18 cellular contexts compared by ENCODE assay signal in the genomic region with DNA sequence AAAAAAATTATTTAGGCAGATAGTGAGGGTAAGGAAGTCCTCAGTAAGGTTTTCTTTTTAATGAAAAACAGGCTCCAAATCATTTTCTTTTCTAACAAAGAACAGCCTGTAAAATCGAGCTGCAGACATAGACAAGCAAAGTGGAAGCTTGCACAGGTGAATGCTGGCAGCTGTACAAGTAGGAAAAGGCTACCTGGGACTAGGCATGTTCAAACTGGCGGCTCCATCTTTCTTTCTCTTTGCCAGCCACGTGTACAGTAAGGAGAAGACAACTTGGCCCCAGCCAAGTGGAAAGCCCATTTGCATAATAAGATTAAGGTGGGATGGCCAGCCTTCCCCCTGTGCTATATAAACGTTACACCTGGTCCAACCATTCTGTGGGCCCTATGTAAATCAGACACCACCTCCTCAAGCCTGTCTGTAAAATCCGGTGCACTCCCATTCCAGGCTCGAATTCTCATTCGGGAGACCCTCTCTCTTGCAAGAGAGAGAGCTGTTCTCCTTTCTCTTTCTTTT. TPM values are rescaled to one million over a fixed set of nuclear protein-coding genes. Genes with fewer than 3 reads are reported as not detected.
A peak's percentile ranks its signal among the peaks of the same experiment; 100 is the strongest.
DNase-seq lines count a peak whose midpoint lies in the region; ATAC-seq and TF ChIP-seq lines count a peak whose summit lies in the region.
"Had no signal": no experiment of that assay in that cellular context is flagged by ENCODE, and none has a peak within 500 bp of the region (broad histone marks: within the 10 kb centered on the region; RNA-seq: fewer than 3 reads in every experiment).

No MANE protein-coding gene starts in this region.

- POLR2A ChIA-PET in OCI-LY7 (lab: Charles Lee), result interaction anchor here (0.5 to 0.9 kb wide), 3 partner anchors 14 to 177 kb away, joined by 3 to 5 read pairs (median 4); no protein-coding TSS in a partner anchor

- DNase-seq in NCI-H146 treated with DMSO at 0.1 percent for 48 hours (lab: John Stamatoyannopoulos, UW; ENCODE audit: unreplicated experiment) (peak; percentile 96), OCI-LY7 (ENCODE audit: low spot score) (peak; percentile 31), memory B cell (ENCODE audit: low spot score in 2 of 2) (no peak), SIG-M5 (lab: John Stamatoyannopoulos, UW) (no peak)
- DNase-seq in activated naive CD8-positive, alpha-beta T cell treated with anti-CD3 and anti-CD28 coated beads for 36 hours, result no peak
- DNase-seq: activated gamma-delta T cell; CD8-positive, alpha-beta memory T cell; kidney; NCI-H1436 treated with DMSO at 0.1 percent for 48 hours; NCI-H524; occipital lobe; stimulated activated CD4-positive, alpha-beta T cell treated with anti-CD3 and anti-CD28 coated beads, Interleukin-4, amount 100 ng/mL, for 4 hours had no signal

- no peaks in the 10 kb centered on the region for H4K20me1 ChIP-seq in OCI-LY7 (ENCODE audit: insufficient read depth, low read length)

- H3K4me3 ChIP-seq in OCI-LY7 (ENCODE audit: low read depth, low read length, poor library complexity, severe bottlenecking), result peak overlapping the region; percentile 28

- H3K4me1 ChIP-seq in OCI-LY7 (ENCODE audit: insufficient read depth, low read length, poor library complexity, severe bottlenecking), result peaks cover 14% of the 10 kb centered on the region

- no peaks in the 10 kb centered on the region for H3K9me3 Mint-ChIP-seq in memory B cell
- no peaks in the 10 kb centered on the region for H3K9me3 Mint-ChIP-seq in activated naive CD8-positive, alpha-beta T cell treated with anti-CD3 and anti-CD28 coated beads for 36 hours
- H3K9me3 Mint-ChIP-seq: activated CD4-positive, alpha-beta T cell treated with anti-CD3 and anti-CD28 coated beads, Interleukin-2, amount 10 ng/mL, durations not matched to agents 7 days and 5 days; CD8-positive, alpha-beta memory T cell; dendritic cell treated with granulocyte-macrophage colony-stimulating factor and Interleukin-4, amounts not matched to agents 40 ng/mL and 50 ng/mL, for 4 days had no signal

- no TSS peak for BruUV-seq in OCI-LY7 (replicated peaks; lab: Mats Ljungman, UMichigan)

- peak overlapping the region; percentile 31 for H3K27ac Mint-ChIP-seq in memory B cell
- H3K27ac Mint-ChIP-seq in activated naive CD8-positive, alpha-beta T cell treated with anti-CD3 and anti-CD28 coated beads for 36 hours, result no peak overlapping the region
- H3K27ac Mint-ChIP-seq: activated CD4-positive, alpha-beta T cell treated with anti-CD3 and anti-CD28 coated beads, Interleukin-2, amount 10 ng/mL, durations not matched to agents 7 days and 5 days; dendritic cell treated with granulocyte-macrophage colony-stimulating factor and Interleukin-4, amounts not matched to agents 40 ng/mL and 50 ng/mL, for 4 days had no signal

- peaks cover 25% of the 10 kb centered on the region for H3K4me1 Mint-ChIP-seq in memory B cell
- H3K4me1 Mint-ChIP-seq in activated naive CD8-positive, alpha-beta T cell treated with anti-CD3 and anti-CD28 coated beads for 36 hours, result peaks cover 16% of the 10 kb centered on the region

- H3K4me3 Mint-ChIP-seq in memory B cell, result peak overlapping the region; percentile 70
- no peak overlapping the region for H3K4me3 Mint-ChIP-seq in activated naive CD8-positive, alpha-beta T cell treated with anti-CD3 and anti-CD28 coated beads for 36 hours
- H3K4me3 Mint-ChIP-seq: activated CD4-positive, alpha-beta T cell treated with anti-CD3 and anti-CD28 coated beads, Interleukin-2, amount 10 ng/mL, durations not matched to agents 7 days and 5 days; dendritic cell treated with granulocyte-macrophage colony-stimulating factor and Interleukin-4, amounts not matched to agents 40 ng/mL and 50 ng/mL, for 4 days had no signal

- no peaks in the 10 kb centered on the region for H3K9me3 ChIP-seq in OCI-LY7 (ENCODE audit: low read length)

- no peaks in the 10 kb centered on the region for H3K9me2 ChIP-seq in OCI-LY7 (ENCODE audit: insufficient read depth, low read length)

- ATAC-seq in GM18498 (IDR thresholded peaks at IDR 0.05; ENCODE audit: unreplicated experiment) (peak; percentile 31), memory B cell (ENCODE audit: low read depth) (peak; percentile 37), HG02763 (IDR thresholded peaks at IDR 0.05; ENCODE audit: unreplicated experiment) (no peak), HG02623 (IDR thresholded peaks at IDR 0.05; ENCODE audit: unreplicated experiment) (no peak)

- intact Hi-C loops in OCI-LY7 (cut with micrococcal nuclease; ENCODE audit: unreplicated experiment), result no loop called here

- H3K27me3 Mint-ChIP-seq in memory B cell, result no peaks in the 10 kb centered on the region
- no peaks in the 10 kb centered on the region for H3K27me3 Mint-ChIP-seq in activated naive CD8-positive, alpha-beta T cell treated with anti-CD3 and anti-CD28 coated beads for 36 hours

- peak overlapping the region; percentile 47 for H3K4me2 ChIP-seq in OCI-LY7 (ENCODE audit: low read length)

- H3K36me3 Mint-ChIP-seq in memory B cell, result no peaks in the 10 kb centered on the region
- H3K36me3 Mint-ChIP-seq in activated naive CD8-positive, alpha-beta T cell treated with anti-CD3 and anti-CD28 coated beads for 36 hours, result no peaks in the 10 kb centered on the region

- CTCF ChIA-PET in OCI-LY7 (lab: Charles Lee; ENCODE audit: unreplicated experiment), result no interaction called here

- H3K36me3 ChIP-seq in OCI-LY7 (ENCODE audit: insufficient read depth, low read length), result no peaks in the 10 kb centered on the region

- no peak for TF ChIP-seq CTCF in OCI-LY7 (conservative IDR thresholded peaks at IDR 0.05; ENCODE audit: low read length)

- peak overlapping the region; percentile 75; the same call in 1 of the 2 replicates for H2AFZ ChIP-seq in OCI-LY7 (ENCODE audit: low read length)

- no peaks in the 10 kb centered on the region for H3K79me2 ChIP-seq in OCI-LY7 (ENCODE audit: insufficient read depth, low read depth, low read length)

- no peak overlapping the region for H3K27ac ChIP-seq in OCI-LY7 (ENCODE audit: low read depth, low read length, poor library complexity, severe bottlenecking)

RNA-seq across cellular contexts. Expression of a gene that starts 27.0 kb away (rescaled TPM):
- 0.80 and 0.82 TPM in 2 replicates for total RNA-seq in OCI-LY7 (2014; rRNA removed; shearing (Covaris generic))
- 1.1 and 1.3 TPM in 2 replicates for total RNA-seq in OCI-LY7 (2022)
- under 1 TPM; 0.14 to 0.16 TPM for total RNA-seq in activated naive CD8-positive, alpha-beta T cell treated with anti-CD3 and anti-CD28 coated beads for 36 hours
- total RNA-seq: CD8-positive, alpha-beta memory T cell; T-helper 1 cell treated with Interleukin-12 subunit alpha and Interleukin-12 subunit beta and Interleukin-4 antibody, amounts not matched to agents 30 ng/mL and 1 ng/mL, for 36 hours had no signal

Comparison
In these comparisons a context has a peak if more than half of its experiments do, and no peak if none do; other contexts are left out.
1. ATAC-seq: peak in GM18498 (single experiment) and memory B cell (single experiment); none in HG02763 (single experiment) and HG02623 (single experiment).
2. DNase-seq: peak in NCI-H146 treated with DMSO at 0.1 percent for 48 hours (single experiment) and OCI-LY7 (single experiment); none in memory B cell (0 of 2), SIG-M5 (single experiment) and activated naive CD8-positive, alpha-beta T cell treated with anti-CD3 and anti-CD28 coated beads for 36 hours (single experiment).